9 cellular contexts compared by ENCODE assay signal in the genomic region with DNA sequence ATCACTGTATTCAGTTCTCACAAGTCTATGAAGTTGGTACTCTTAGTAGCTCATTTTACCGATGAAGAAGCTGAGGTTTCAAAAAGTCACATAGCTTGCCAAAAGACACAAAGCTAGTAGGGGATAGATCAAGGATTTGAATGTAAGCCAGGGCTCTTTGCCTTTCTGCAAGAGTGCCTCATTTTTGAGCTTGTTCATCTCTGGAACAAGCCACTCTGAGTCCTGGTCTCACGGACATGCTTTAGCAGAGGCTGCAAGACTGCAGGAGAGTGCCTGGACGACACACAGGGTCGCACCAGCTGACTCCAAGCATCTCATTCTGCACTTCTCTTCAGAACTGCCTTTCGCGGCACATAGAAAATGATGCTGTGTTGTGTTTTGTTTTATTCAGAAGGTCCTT. TPM values are rescaled to one million over a fixed set of nuclear protein-coding genes. Genes with fewer than 3 reads are reported as not detected.
DNase-seq lines count a peak whose midpoint lies in the region; ATAC-seq and TF ChIP-seq lines count a peak whose summit lies in the region.
"Had no signal": no experiment of that assay in that cellular context is flagged by ENCODE, and none has a peak within 500 bp of the region (broad histone marks: within the 10 kb centered on the region; RNA-seq: fewer than 3 reads in every experiment).

No MANE protein-coding gene starts in this region.

- H3K79me2 ChIP-seq in neural cell (replicated peaks; ENCODE audit: insufficient read depth, low read length) = peaks cover 74% of the 10 kb centered on the region

- no peaks in the 10 kb centered on the region for H3F3A ChIP-seq in neural cell (ENCODE audit: insufficient read depth, low read length, poor library complexity, severe bottlenecking)

- CTCF ChIA-PET in AG04449 (lab: Yijun Ruan, JAX) = interaction anchor here (0.8 to 7.8 kb wide), 10 partner anchors 8 to 716 kb away, joined by 3 to 67 read pairs (median 13); no protein-coding TSS in a partner anchor

- no peak overlapping the region for H2AFZ ChIP-seq in neural cell (ENCODE audit: low read depth, low read length)

- POLR2A ChIA-PET in AG04449 (lab: Yijun Ruan, JAX) = interaction anchor here (0.9 to 1.3 kb wide), 4 partner anchors 22 to 717 kb away, joined by 3 to 5 read pairs (median 4); no protein-coding TSS in a partner anchor

- ATAC-seq in activated CD4-positive, CD25-positive, alpha-beta regulatory T cell treated with anti-CD3 and anti-CD28 coated beads, Interleukin-2, amount 50 U/mL, for 24 hours = no peak
- no peak for ATAC-seq in GM21576 (IDR thresholded peaks at IDR 0.05; ENCODE audit: unreplicated experiment)

- H3K27me3 ChIP-seq in dorsolateral prefrontal cortex (no peaks in the 10 kb centered on the region), neural cell (ENCODE audit: insufficient read depth, low read depth, low read length) (no peaks in the 10 kb centered on the region), MG63 (no peaks in the 10 kb centered on the region)

- H3K9me3 ChIP-seq in neural cell (ENCODE audit: low read length) = no peaks in the 10 kb centered on the region
- H3K9me3 ChIP-seq in MG63 = no peaks in the 10 kb centered on the region
- H3K9me3 ChIP-seq: Peyer's patch had no signal

- no peak for TF ChIP-seq RAD21 in neural cell (conservative IDR thresholded peaks at IDR 0.05)

- H3K27ac ChIP-seq in dorsolateral prefrontal cortex = peak overlapping the region in 58 of 59 donors; percentile 52 to 100 (median 99)
- H3K27ac ChIP-seq in neural cell (ENCODE audit: low read length) = no peak overlapping the region

- no peak for TF ChIP-seq EP300 in neural cell (conservative IDR thresholded peaks at IDR 0.05; ENCODE audit: poor library complexity, severe bottlenecking)

- no peaks in the 10 kb centered on the region for H3K9me2 ChIP-seq in neural cell (ENCODE audit: insufficient read depth, low read length)

- H3K4me3 ChIP-seq in AG04449 (ENCODE audit: low read depth, low read length) = peak overlapping the region; percentile 52
- H3K4me3 ChIP-seq in dorsolateral prefrontal cortex = peak overlapping the region; percentile 70 to 98 (median 90)
- peak overlapping the region; percentile 93 for H3K4me3 ChIP-seq in neural cell (ENCODE audit: low read length)
- no peak overlapping the region for H3K4me3 ChIP-seq in MG63

- H3K4me2 ChIP-seq in neural cell (ENCODE audit: low read length) = no peak overlapping the region

- DNase-seq in AG04449 (ENCODE audit: low read depth, low spot score) = no peak
- peak; percentile 26 for DNase-seq in NCI-H2029 (lab: John Stamatoyannopoulos, UW)
- DNase-seq in dorsolateral prefrontal cortex = peak in 1 of 10 donors; percentile 38
- DNase-seq in MG63 = no peak
- no peak for DNase-seq in NCI-H2196 (lab: John Stamatoyannopoulos, UW; ENCODE audit: unreplicated experiment)
- DNase-seq: Peyer's patch had no signal

- no peak overlapping the region for H3K9ac ChIP-seq in neural cell (ENCODE audit: low read length)

- no peaks in the 10 kb centered on the region for H3K36me3 ChIP-seq in neural cell (ENCODE audit: insufficient read depth, low read length)
- no peaks in the 10 kb centered on the region for H3K36me3 ChIP-seq in MG63
- H3K36me3 ChIP-seq: Peyer's patch had no signal

- intact Hi-C loops in dorsolateral prefrontal cortex (cut with DNase I) = loop anchor here (2.0 to 10.0 kb wide), 10 partner anchors 53 to 713 kb away; partner anchors contain the start of genes POLR3B (in 1 of the 2) and TCP11L2 (in 1 of the 2)

- no peak for TF ChIP-seq CTCF in AG04449 (IDR thresholded peaks at IDR 0.05; ENCODE audit: insufficient read depth, low read length, missing control alignments)
- TF ChIP-seq CTCF in dorsolateral prefrontal cortex (IDR thresholded peaks at IDR 0.05 in 54 of 56, conservative IDR thresholded peaks at IDR 0.05 in 2 of 56; ENCODE audit: low read depth in 1 of 56, partially characterized antibody in 56 of 56) = no peak
- no peak for TF ChIP-seq CTCF in neural cell (IDR thresholded peaks at IDR 0.05; ENCODE audit: poor library complexity, severe bottlenecking)

- H4K20me1 ChIP-seq in neural cell (ENCODE audit: insufficient read depth) = no peaks in the 10 kb centered on the region

TF ChIP-seq in neural cell, 6 proteins besides CTCF, POLR2A, EP300 and RAD21:
- TF ChIP-seq SMC3 (conservative IDR thresholded peaks at IDR 0.05; ENCODE audit: poor library complexity) = no peak
TF ChIP-seq in neural cell: peak in this region for 0.

RNA-seq across cellular contexts. Expression of gene NUAK1, which starts 3.7 kb away (rescaled TPM):
- total RNA-seq in dorsolateral prefrontal cortex = 100 to 1,000 TPM in 82 of 120 experiments, 10 to 100 TPM in 38; 44.5 to 165 (median 114) TPM
- polyA plus RNA-seq in neural cell = 8.3 and 11.7 TPM in 2 replicates
- 19.7 and 37.9 TPM in 2 replicates for polyA minus RNA-seq in neural cell
- 1.9 and 4.9 TPM in 2 replicates for total RNA-seq in MG63 (2014; rRNA removed; shearing (Covaris generic); ENCODE audit: low replicate concordance)
